In genomic region chr10:8563478-8563877, GRCh38 we compare ENCODE assay signal across 30 cellular contexts.
"Had no signal": no experiment of that assay in that cellular context is flagged by ENCODE, and none has a peak within 500 bp of the region (broad histone marks: within the 10 kb centered on the region; RNA-seq: fewer than 3 reads in every experiment).

No MANE protein-coding gene starts in this region.

- H3K9me3 Mint-ChIP-seq: activated naive CD4-positive, alpha-beta T cell treated with anti-CD3 and anti-CD28 coated beads for 36 hours; endodermal cell; T-cell had no signal

- H3K9me3 ChIP-seq: neutrophil, prostate gland, sigmoid colon, uterus had no signal

- H3K4me3 Mint-ChIP-seq: activated naive CD4-positive, alpha-beta T cell treated with anti-CD3 and anti-CD28 coated beads for 36 hours; activated naive CD8-positive, alpha-beta T cell treated with anti-CD3 and anti-CD28 coated beads, Interleukin-2, amount 50 U/mL, for 24 hours; endodermal cell; mesothelial cell of epicardium; naive B cell; nephron progenitor cell; T-cell; type B pancreatic cell had no signal

- ATAC-seq: activated naive CD8-positive, alpha-beta T cell treated with anti-CD3 and anti-CD28 coated beads, Interleukin-2, amount 50 U/mL, for 24 hours; esophagus mucosa; left colon; stimulated activated naive CD8-positive, alpha-beta T cell treated with anti-CD3 and anti-CD28 coated beads, Interleukin-15, Interleukin-2, amounts not matched to agents 100 U/mL and 50 U/mL, for 24 hours; T-cell had no signal

- DNase-seq: activated CD4-positive, alpha-beta T cell treated with anti-CD3 and anti-CD28 coated beads for 1 hour; activated CD4-positive, alpha-beta T cell treated with anti-CD3 and anti-CD28 coated beads, Interleukin-2, amount 50 U/mL, for 1 hour; activated CD8-positive, alpha-beta memory T cell treated with anti-CD3 and anti-CD28 coated beads, Interleukin-2, amount 50 U/mL, for 4 hours; activated naive CD4-positive, alpha-beta T cell treated with anti-CD3 and anti-CD28 coated beads for 36 hours; activated naive CD8-positive, alpha-beta T cell treated with anti-CD3 and anti-CD28 coated beads, Interleukin-2, amount 50 U/mL, for 24 hours; activated T-cell treated with anti-CD3 and anti-CD28 coated beads, Interleukin-2, amount 50 U/mL, for 1 hour; amygdala; caudate nucleus; endodermal cell; foreskin fibroblast; head of caudate nucleus; hippocampal formation; kidney; left colon; naive B cell; nephron progenitor cell; retina; sigmoid colon; stimulated activated CD4-positive, alpha-beta T cell treated with anti-CD3 and anti-CD28 coated beads, Interleukin-15, amount 100 ng/mL, for 24 hours; stimulated activated CD4-positive, alpha-beta T cell treated with anti-CD3 and anti-CD28 coated beads, Interleukin-2, amount 100 ng/mL, for 24 hours; stimulated activated naive CD8-positive, alpha-beta T cell treated with anti-CD3 and anti-CD28 coated beads, Interleukin-15, Interleukin-2, amounts not matched to agents 100 U/mL and 50 U/mL, for 24 hours; substantia nigra; uterus; WERI-Rb-1 had no signal

- H3K27ac ChIP-seq: neutrophil, prostate gland, sigmoid colon, uterus, WERI-Rb-1 had no signal

- H3K4me1 ChIP-seq: prostate gland, sigmoid colon, uterus had no signal

- H3K4me1 Mint-ChIP-seq: T-cell had no signal

- H3K27me3 ChIP-seq: neutrophil, sigmoid colon, uterus had no signal

- H3K36me3 Mint-ChIP-seq: naive B cell, T-cell, type B pancreatic cell had no signal

- H3K27ac Mint-ChIP-seq: activated naive CD4-positive, alpha-beta T cell treated with anti-CD3 and anti-CD28 coated beads for 36 hours; activated naive CD8-positive, alpha-beta T cell treated with anti-CD3 and anti-CD28 coated beads, Interleukin-2, amount 50 U/mL, for 24 hours; endodermal cell; mesothelial cell of epicardium; naive B cell; nephron progenitor cell; T-cell; type B pancreatic cell had no signal

- H3K36me3 ChIP-seq: neutrophil, prostate gland, sigmoid colon, uterus, WERI-Rb-1 had no signal

- H3K4me3 ChIP-seq: prostate gland, sigmoid colon, uterus had no signal
